ENCODE assay signal across 8 cellular contexts in the genomic region with DNA sequence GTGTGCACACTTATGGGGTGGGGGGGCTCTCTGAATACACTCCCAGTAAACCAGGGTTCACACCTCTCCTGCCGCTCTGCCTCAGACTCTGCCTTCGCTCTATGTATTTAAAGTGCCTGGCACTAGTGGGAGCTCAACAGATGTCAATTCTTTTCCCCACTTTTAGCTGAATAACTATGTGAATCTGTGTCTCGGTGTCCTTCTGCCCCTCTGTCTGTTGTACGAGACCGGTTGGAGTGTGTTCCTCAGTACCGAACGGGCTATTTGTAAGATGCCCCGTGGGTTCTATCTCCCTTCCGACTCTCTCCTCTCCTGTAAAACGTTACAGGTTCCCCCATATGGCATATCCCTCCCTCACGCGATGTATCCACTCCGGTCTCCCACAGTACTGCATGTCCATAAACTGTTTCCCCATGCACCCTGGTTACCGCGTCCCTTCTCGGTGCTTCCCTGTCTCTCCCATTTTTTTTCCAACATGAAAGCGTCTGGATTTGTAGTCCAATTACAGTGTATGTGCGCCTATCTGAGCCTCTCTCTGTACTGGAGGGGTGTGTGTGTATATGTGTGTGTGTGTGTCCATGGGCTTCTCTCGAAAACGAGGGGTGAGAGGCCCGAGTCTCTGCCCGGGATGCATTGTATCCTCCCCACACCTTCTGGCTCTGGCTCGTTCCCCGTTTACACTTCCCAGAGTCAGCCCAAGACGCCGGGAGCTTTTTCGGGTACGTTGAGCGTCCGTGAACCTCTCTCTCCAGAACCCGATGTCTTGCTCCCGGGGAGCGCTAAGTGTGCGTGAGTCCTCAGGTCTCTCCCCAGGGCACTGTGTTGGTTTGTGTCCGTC. TPM values are rescaled to one million over a fixed set of nuclear protein-coding genes. Genes with fewer than 3 reads are reported as not detected.
DNase-seq lines count a peak whose midpoint lies in the region; ATAC-seq, FAIRE-seq and TF ChIP-seq lines count a peak whose summit lies in the region.

No MANE protein-coding gene starts in this region.

- H3K4me1 ChIP-seq in MM.1S (ENCODE audit: low read length): peaks cover 24% of the 10 kb centered on the region
- H3K4me1 ChIP-seq in GM12878 (ENCODE audit: control insufficient read depth, insufficient read depth, low read length): 0 out of 2 replicates have a peak, but pooled peaks cover 3% of the 10 kb centered on the region
- H3K4me1 ChIP-seq in skeletal muscle satellite cell (ENCODE audit: control insufficient read depth, insufficient read depth, low read length): peaks cover 33% of the 10 kb centered on the region

- peak; percentile 27; the same call in 1 of the 2 replicates for TF ChIP-seq RAD21 in GM12878 (IDR thresholded peaks at IDR 0.05; ENCODE audit: insufficient read depth, low read depth, low read length)

- H3K79me2 ChIP-seq in MM.1S (ENCODE audit: low read length) (peaks cover 59% of the 10 kb centered on the region), GM12878 (ENCODE audit: control insufficient read depth, insufficient read depth, low read length) (peaks cover 63% of the 10 kb centered on the region)

- H3K36me3 ChIP-seq in MM.1S (replicated peaks; ENCODE audit: insufficient read depth, low read length) (no peaks in the 10 kb centered on the region), GM12878 (ENCODE audit: control insufficient read depth in 2 of 2, insufficient read depth in 2 of 2, low read length in 1 of 2) (0 out of 4 replicates have a peak, but pooled peaks cover 0 to 3% of the 10 kb centered on the region in 2 experiments), skeletal muscle satellite cell (ENCODE audit: insufficient read depth, low read length) (peaks cover 44% of the 10 kb centered on the region)

- SMC1A ChIA-PET in GM12878 (lab: Charles Lee; ENCODE audit: uncharacterized antibody, unreplicated experiment): interaction anchor here (0.6 to 7.1 kb wide), 24 partner anchors 11 to 414 kb away, joined by 3 to 71 read pairs (median 18); no protein-coding TSS in a partner anchor

- no peaks in the 10 kb centered on the region for H3K9me2 ChIP-seq in MM.1S (replicated peaks; ENCODE audit: insufficient read depth, low read length)

- POLR2A ChIA-PET in GM12878 (lab: Charles Lee): interaction anchor here (0.6 to 4.0 kb wide), 12 partner anchors 9 to 91 kb away, joined by 3 to 18 read pairs (median 6); no protein-coding TSS in a partner anchor

- CTCF ChIA-PET in GM12878 (lab: Yijun Ruan, JAX): interaction anchor here (0.7 to 8.9 kb wide), 21 partner anchors 11 to 915 kb away, joined by 3 to 61 read pairs (median 5); no protein-coding TSS in a partner anchor

- H3K4me3 ChIP-seq in MM.1S (ENCODE audit: low read length) (peak overlapping the region; percentile 96), GM12878 (peak overlapping the region; percentile 86), iPS-18c (ENCODE audit: insufficient read depth, low read depth, low read length) (peak overlapping the region; percentile 69), skeletal muscle satellite cell (ENCODE audit: low read length) (peak overlapping the region; percentile 99)

- H3K4me2 ChIP-seq in MM.1S (ENCODE audit: low read depth, low read length) (peak overlapping the region; percentile 67), GM12878 (ENCODE audit: control insufficient read depth, insufficient read depth) (peak overlapping the region; percentile 90), skeletal muscle satellite cell (ENCODE audit: low read length) (peak overlapping the region; percentile 93)

- peak; percentile 0; the same call in 1 of the 3 replicates for ATAC-seq in GM12878
- ATAC-seq in GM21723 (IDR thresholded peaks at IDR 0.05; ENCODE audit: unreplicated experiment): no peak
- no peak for ATAC-seq in GM19035 (IDR thresholded peaks at IDR 0.05; ENCODE audit: unreplicated experiment)

- peak overlapping the region; percentile 73 for H3K9ac ChIP-seq in MM.1S (ENCODE audit: low read length)
- peak overlapping the region; percentile 91 for H3K9ac ChIP-seq in GM12878 (ENCODE audit: control insufficient read depth, insufficient read depth, low read length)
- H3K9ac ChIP-seq in skeletal muscle satellite cell (ENCODE audit: low read depth, low read length): peak overlapping the region; percentile 98

- TF ChIP-seq EP300 in GM12878 (IDR thresholded peaks at IDR 0.05; ENCODE audit: borderline replicate concordance in 1 of 2, control insufficient read depth in 1 of 2, low read depth in 2 of 2, low read length in 2 of 2): no peak

- no peak for TF ChIP-seq POLR2A in GM12878 (IDR thresholded peaks at IDR 0.05; ENCODE audit: low read depth, low read length)

- H3K9me3 ChIP-seq in MM.1S (replicated peaks; ENCODE audit: insufficient read depth, low read length): no peaks in the 10 kb centered on the region
- no peaks in the 10 kb centered on the region for H3K9me3 ChIP-seq in GM12878 (replicated peaks; ENCODE audit: control insufficient read depth, insufficient read depth, low read length)
- no peaks in the 10 kb centered on the region for H3K9me3 ChIP-seq in iPS-18c (ENCODE audit: control insufficient read depth, insufficient read depth, low read length)
- H3K9me3 ChIP-seq in skeletal muscle satellite cell (replicated peaks; ENCODE audit: low read length): no peaks in the 10 kb centered on the region

- in situ Hi-C loops in GM12878 (cut with MboI): loop anchor here (5.0 kb wide), 2 partner anchors 98 to 377 kb away; no protein-coding TSS in a partner anchor

- BruUV-seq in GM12878 (replicated peaks; lab: Mats Ljungman, UMichigan): no TSS peak

- intact Hi-C loops in GM12878 (cut with micrococcal nuclease; ENCODE audit: unreplicated experiment): loop anchor here (1.0 to 10.0 kb wide), 5 partner anchors 67 to 645 kb away; partner anchors contain the start of gene RFESD

- FAIRE-seq in GM12878 (lab: Jason Lieb, UNC): peak; percentile 13

- TF ChIP-seq CTCF in MM.1S (IDR thresholded peaks at IDR 0.05; ENCODE audit: low read length) (no peak), GM12878 (IDR thresholded peaks at IDR 0.05 in 2 of 3, conservative IDR thresholded peaks at IDR 0.05 in 1 of 3; ENCODE audit: control insufficient read depth in 2 of 3, extremely low read depth in 1 of 3, insufficient read depth in 1 of 3, low read depth in 3 of 3, low read length in 3 of 3) (peak in 2 of 3 experiments; percentile 13 to 25; a peak in 3 of 6 replicates)

- DNase-seq in Daoy (ENCODE audit: low read depth) (peak; percentile 40), MM.1S (peak; percentile 28), GM12878 (ENCODE audit: low read depth, low spot score) (no peak)
- DNase-seq in activated CD4-positive, alpha-beta T cell treated with anti-CD3 and anti-CD28 coated beads for 4 hours: no peak

- no peaks in the 10 kb centered on the region for H3F3A ChIP-seq in MM.1S (ENCODE audit: insufficient read depth, low read length)

- H4K20me1 ChIP-seq in MM.1S (ENCODE audit: insufficient read depth, low read length) (0 out of 2 replicates have a peak, but pooled peaks cover 2% of the 10 kb centered on the region), GM12878 (ENCODE audit: control insufficient read depth, insufficient read depth) (no peaks in the 10 kb centered on the region)

- RAD21 ChIA-PET in GM12878 (lab: Charles Lee; ENCODE audit: unreplicated experiment): interaction anchor here (0.6 to 7.6 kb wide), 23 partner anchors 11 to 376 kb away, joined by 3 to 63 read pairs (median 9); no protein-coding TSS in a partner anchor

- H3K27me3 ChIP-seq in MM.1S (replicated peaks; ENCODE audit: insufficient read depth, low read length) (no peaks in the 10 kb centered on the region), GM12878 (replicated peaks in 1 of 2; ENCODE audit: control insufficient read depth in 2 of 2, insufficient read depth in 2 of 2, low read length in 1 of 2) (no peaks in the 10 kb centered on the region), skeletal muscle satellite cell (ENCODE audit: control insufficient read depth, insufficient read depth, low read length) (no peaks in the 10 kb centered on the region)

- WGBS in GM12878 (ENCODE audit: insufficient coverage, insufficient replicate concordance, low lambda C conversion rate, missing lambda C conversion rate): 1% methylated on average over 35 of the region's 35 CpGs

- H2AFZ ChIP-seq in MM.1S (ENCODE audit: low read length) (peak overlapping the region; percentile 74), GM12878 (ENCODE audit: control insufficient read depth, low read depth, low read length) (peak overlapping the region; percentile 11; the same call in 1 of the 2 replicates)

- H3K27ac ChIP-seq in MM.1S (ENCODE audit: low read length) (no peak overlapping the region), GM12878 (ENCODE audit: control insufficient read depth, insufficient read depth) (peak overlapping the region; percentile 95)

TF ChIP-seq in GM12878, 131 proteins besides CTCF, POLR2A, EP300 and RAD21 (continues in another document):
- TF ChIP-seq SMAD5 (IDR thresholded peaks at IDR 0.05; ENCODE audit: low read depth): peak; percentile 9; the same call in 1 of the 2 replicates
- TF ChIP-seq CREB1 (IDR thresholded peaks at IDR 0.05; ENCODE audit: low read depth): no peak

RNA-seq across cellular contexts. Expression of gene ELL2, which starts 1.5 kb away (rescaled TPM):
- 20.2 and 29.9 TPM in 2 replicates for total RNA-seq in Daoy (2014; rRNA removed; shearing (Covaris generic))
- total RNA-seq in GM12878 (2013; cell fraction: nucleolus; rRNA removed): 85.3 and 105 TPM in 2 replicates
- total RNA-seq in GM12878 (2014; rRNA removed) (59.9 and 61.6 TPM in 2 replicates), GM12878 (2014; rRNA removed; fragmentation: Illumina TruSeq; extraction: Trizol) (83.8 and 87.5 TPM in 2 replicates), GM12878 (2021) (76.1 and 76.9 TPM in 2 replicates)
- 24.4 TPM for polyA plus RNA-seq in GM12878 (2011; ENCODE audit: low read depth)
- polyA plus RNA-seq in GM12878 (2011; rRNA removed) (91.4 and 122 TPM in 2 replicates), GM12878 (2014; fragmentation: Illumina TruSeq; extraction: Trizol) (64.9 and 73.3 TPM in 2 replicates), GM12878 (2014; fragmentation: Nextera tagmentation; extraction: Ambion mirVana) (10 to 100 TPM; 24.2 to 34.4 TPM), GM12878 (2014; rRNA removed) (46.4 and 47.7 TPM in 2 replicates), GM12878 (2016; fragmentation: Nextera tagmentation; extraction: Ambion mirVana) (10 to 100 TPM; 50.2 to 53.1 TPM)
- 38.3 and 41.6 TPM in 2 replicates for polyA plus RNA-seq in GM12878 (2011; cell fraction: cytosol; rRNA removed)
- 70.5 and 86.0 TPM in 2 replicates for polyA plus RNA-seq in GM12878 (2011; cell fraction: nucleus; rRNA removed)
- polyA plus RNA-seq in GM12878 (2012): 32.2 and 37.2 TPM in 2 replicates
- polyA minus RNA-seq in GM12878 (2011; rRNA and poly(A)+ RNA removed): 110 and 125 TPM in 2 replicates
- polyA minus RNA-seq in GM12878 (2011; cell fraction: cytosol; rRNA and poly(A)+ RNA removed): 41.3 and 44.8 TPM in 2 replicates
- polyA minus RNA-seq in GM12878 (2011; cell fraction: nucleus; rRNA and poly(A)+ RNA removed): 172 and 368 TPM in 2 replicates
- 76.7 and 81.9 TPM in 2 replicates for total RNA-seq in skeletal muscle satellite cell (2012; rRNA removed)

Comparison
In these comparisons a context has a peak if more than half of its experiments do, and no peak if none do; other contexts are left out.
1. DNase-seq: peak in Daoy (single experiment) and MM.1S (single experiment); none in GM12878 (single experiment) and activated CD4-positive, alpha-beta T cell treated with anti-CD3 and anti-CD28 coated beads for 4 hours (0 of 2).
2. Peak in every context shown above with its lines, with median percentiles within 50 percentile points of each other: H3K4me2 ChIP-seq, H3K4me3 ChIP-seq and H3K9ac ChIP-seq.